In the genomic region with DNA sequence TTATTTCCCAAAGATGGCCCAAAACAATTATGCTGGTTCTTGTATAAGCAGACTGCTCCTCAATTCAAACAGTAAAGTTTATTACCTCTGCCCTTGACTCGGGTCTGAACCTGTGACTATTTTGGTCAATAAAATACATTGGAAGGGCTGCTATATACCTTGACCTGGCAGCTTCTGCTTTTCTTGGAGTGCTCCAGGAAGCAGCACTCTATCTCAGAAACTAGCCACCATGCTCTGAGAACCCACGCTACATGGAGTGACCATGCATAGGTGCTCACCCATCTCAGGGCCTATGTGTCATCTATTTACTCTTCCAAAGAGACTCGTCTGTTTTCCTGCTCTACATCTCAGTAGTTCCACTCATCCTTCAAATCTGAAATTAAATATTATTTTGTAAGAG, we compare ENCODE assay signal across 13 cellular contexts.
"Had no signal": no experiment of that assay in that cellular context is flagged by ENCODE, and none has a peak within 500 bp of the region (broad histone marks: within the 10 kb centered on the region; RNA-seq: fewer than 3 reads in every experiment).

No MANE protein-coding gene starts in this region.

- H3K36me3 ChIP-seq: gastroesophageal sphincter, neutrophil, suprapubic skin, thyroid gland had no signal

- ATAC-seq: gastroesophageal sphincter; naive thymus-derived CD8-positive, alpha-beta T cell had no signal

- DNase-seq: effector CD4-positive, alpha-beta T cell; endodermal cell; kidney; naive thymus-derived CD8-positive, alpha-beta T cell; posterior cingulate gyrus; stimulated activated CD4-positive, alpha-beta T cell treated with anti-CD3 and anti-CD28 coated beads, Interleukin-12 subunit alpha, Interleukin-12 subunit beta, amount 100 ng/mL, for 4 hours; stimulated activated naive CD4-positive, alpha-beta T cell; thyroid gland had no signal

- H3K27me3 Mint-ChIP-seq: type B pancreatic cell had no signal

- H3K4me3 ChIP-seq: coronary artery, gastroesophageal sphincter, suprapubic skin, thyroid gland had no signal

- H3K36me3 Mint-ChIP-seq: type B pancreatic cell had no signal

- H3K27me3 ChIP-seq: gastroesophageal sphincter, neutrophil, suprapubic skin, thyroid gland had no signal

- H3K27ac ChIP-seq: coronary artery, gastroesophageal sphincter, neutrophil, suprapubic skin, thyroid gland had no signal

- H3K4me1 ChIP-seq: gastroesophageal sphincter, thyroid gland had no signal

- H3K4me3 Mint-ChIP-seq: endodermal cell; naive thymus-derived CD8-positive, alpha-beta T cell; type B pancreatic cell had no signal

- H3K4me1 Mint-ChIP-seq: endodermal cell; naive thymus-derived CD8-positive, alpha-beta T cell had no signal

- H3K9me3 ChIP-seq: gastroesophageal sphincter, neutrophil, suprapubic skin, thyroid gland had no signal

- H3K27ac Mint-ChIP-seq: endodermal cell; naive thymus-derived CD8-positive, alpha-beta T cell; type B pancreatic cell had no signal
